In genomic region chr19:11489378-11489777, GRCh38 we compare ENCODE assay signal across 11 cellular contexts. TPM values are rescaled to one million over a fixed set of nuclear protein-coding genes. Genes with fewer than 3 reads are reported as not detected.
"Had no signal": no experiment of that assay in that cellular context is flagged by ENCODE, and none has a peak within 500 bp of the region (broad histone marks: within the 10 kb centered on the region; RNA-seq: fewer than 3 reads in every experiment).

No MANE protein-coding gene starts in this region.

- H3K9me3 ChIP-seq: HAP-1 had no signal

- H3K36me3 ChIP-seq: HAP-1 had no signal

- H3K9ac ChIP-seq: GM23248 had no signal

- H3K4me3 ChIP-seq: GM23248, HAP-1, K562 had no signal

- H3K27ac ChIP-seq: GM23248, HL-60 had no signal

- H3K4me1 ChIP-seq: HAP-1 had no signal

- FAIRE-seq: K562 had no signal

- H3K27ac Mint-ChIP-seq: HFFc6 had no signal

- H3K9me3 Mint-ChIP-seq: HFFc6 had no signal

- ATAC-seq: HCT116, K562 had no signal

- H2AFZ ChIP-seq: GM23248 had no signal

- H3K4me3 Mint-ChIP-seq: HFFc6 had no signal

- DNase-seq: GM23248, GOT3, H7, HFFc6, IMR-90 had no signal

RNA-seq across cellular contexts. Expression of gene ELAVL3, which starts 8.5 kb away (rescaled TPM):
- total RNA-seq: GM23248, H4, HFFc6, HT1080, IMR-90, K562 had no signal
- polyA plus RNA-seq: GM23248, IMR-90, K562 had no signal
